Comparison of ENCODE assay signal across 24 cellular contexts in genomic region chr7:154416714-154417113, GRCh38.
"Had no signal": no experiment of that assay in that cellular context is flagged by ENCODE, and none has a peak within 500 bp of the region (broad histone marks: within the 10 kb centered on the region; RNA-seq: fewer than 3 reads in every experiment).

No MANE protein-coding gene starts in this region.

- H3K9me3 Mint-ChIP-seq: nephron, neural crest cell, type B pancreatic cell had no signal

- H2AFZ ChIP-seq: parathyroid adenoma had no signal

- H3K27me3 ChIP-seq: left lung, right atrium auricular region, right lobe of liver, tibial nerve, uterus had no signal

- FAIRE-seq: keratinocyte had no signal

- H3K36me3 ChIP-seq: left lung, lower lobe of right lung, right atrium auricular region, right lobe of liver, tibial nerve, uterus had no signal

- H3K36me3 Mint-ChIP-seq: naive thymus-derived CD8-positive, alpha-beta T cell; stimulated activated naive B cell treated with anti-CD40 and anti-IgM and Interleukin-4, amounts not matched to agents 10 μg/mL and 1 μg/mL and 100 μg/mL, for 72 hours; type B pancreatic cell had no signal

- H3K4me1 Mint-ChIP-seq: naive thymus-derived CD8-positive, alpha-beta T cell; nephron; neural crest cell had no signal

- H3K4me3 ChIP-seq: left lung, lower lobe of right lung, right atrium auricular region, right lobe of liver, smooth muscle cell, tibial nerve, uterus had no signal

- H3K27me3 Mint-ChIP-seq: stimulated activated naive B cell treated with anti-CD40 and anti-IgM and Interleukin-4, amounts not matched to agents 10 μg/mL and 1 μg/mL and 100 μg/mL, for 72 hours had no signal

- H3K9ac ChIP-seq: parathyroid adenoma had no signal

- H3K27ac ChIP-seq: left lung, lower lobe of right lung, parathyroid adenoma, right atrium auricular region, right lobe of liver, tibial nerve, uterus had no signal

- ATAC-seq: left cardiac atrium; left lung; lower lobe of right lung; naive thymus-derived CD8-positive, alpha-beta T cell; right lobe of liver; stimulated activated naive B cell treated with anti-CD40 and anti-IgM and Interleukin-4, amounts not matched to agents 10 μg/mL and 1 μg/mL and 100 μg/mL, for 72 hours; stimulated activated naive CD8-positive, alpha-beta T cell treated with anti-CD3 and anti-CD28 coated beads, Interleukin-15, Interleukin-2, amounts not matched to agents 100 U/mL and 50 U/mL, for 24 hours had no signal

- H3K4me1 ChIP-seq: left lung, lower lobe of right lung, parathyroid adenoma, right atrium auricular region, right lobe of liver, tibial nerve, uterus had no signal

- H3K4me2 ChIP-seq: smooth muscle cell had no signal

- H3K4me3 Mint-ChIP-seq: naive thymus-derived CD8-positive, alpha-beta T cell; nephron; neural crest cell; stimulated activated naive B cell treated with anti-CD40 and anti-IgM and Interleukin-4, amounts not matched to agents 10 μg/mL and 1 μg/mL and 100 μg/mL, for 72 hours; type B pancreatic cell had no signal

- H3K9me3 ChIP-seq: left lung, lower lobe of right lung, right atrium auricular region, right lobe of liver, uterus had no signal

- DNase-seq: hypothalamus; kidney glomerular epithelial cell; left cardiac atrium; left lung; lower lobe of right lung; mammary epithelial cell; mesenchymal stem cell; naive thymus-derived CD8-positive, alpha-beta T cell; nucleus accumbens; right lobe of liver; stimulated activated CD4-positive, alpha-beta T cell treated with anti-CD3 and anti-CD28 coated beads, Interleukin-15, amount 100 ng/mL, for 24 hours; stimulated activated CD4-positive, alpha-beta T cell treated with anti-CD3 and anti-CD28 coated beads, Interleukin-2, amount 100 ng/mL, for 24 hours; stimulated activated CD4-positive, alpha-beta T cell treated with anti-CD3 and anti-CD28 coated beads, Interleukin-4, amount 100 ng/mL, for 1 hour; stimulated activated naive B cell treated with anti-CD40 and anti-IgM and Interleukin-4, amounts not matched to agents 10 μg/mL and 1 μg/mL and 100 μg/mL, for 72 hours; stimulated activated naive CD8-positive, alpha-beta T cell treated with anti-CD3 and anti-CD28 coated beads, Interleukin-15, Interleukin-2, amounts not matched to agents 100 U/mL and 50 U/mL, for 24 hours; uterus had no signal

- H3K79me2 ChIP-seq: parathyroid adenoma had no signal

- H3K27ac Mint-ChIP-seq: naive thymus-derived CD8-positive, alpha-beta T cell; nephron; stimulated activated naive B cell treated with anti-CD40 and anti-IgM and Interleukin-4, amounts not matched to agents 10 μg/mL and 1 μg/mL and 100 μg/mL, for 72 hours; type B pancreatic cell had no signal
